Comparison of ENCODE assay signal across 1 cellular context in genomic region chr3:42804831-42805821, GRCh38.
A peak's percentile ranks its signal among the peaks of the same experiment; 100 is the strongest.
TF ChIP-seq lines count a peak whose summit lies in the region.

No MANE protein-coding gene starts in this region.

TF ChIP-seq in HepG2, 621 proteins besides CTCF, POLR2A, EP300 and RAD21 (continued from another document and continues in another):
- 0 out of 2 replicates have a peak, but pooled peaks have one; percentile 42 for TF ChIP-seq ZBTB4 (CRISPR knock-in tag; IDR thresholded peaks at IDR 0.05; ENCODE audit: borderline replicate concordance)
- no peak for TF ChIP-seq ZNF781 (CRISPR knock-in tag; IDR thresholded peaks at IDR 0.05; ENCODE audit: borderline replicate concordance, not compliant biosample characterization)
- no peak for TF ChIP-seq ZNF576 (CRISPR knock-in tag; IDR thresholded peaks at IDR 0.05)
- no peak for TF ChIP-seq GTF2F1 (IDR thresholded peaks at IDR 0.05; ENCODE audit: low read length)
- no peak for TF ChIP-seq HINFP (CRISPR knock-in tag; IDR thresholded peaks at IDR 0.05; ENCODE audit: low read depth)
- TF ChIP-seq PRDM4 (CRISPR knock-in tag; IDR thresholded peaks at IDR 0.05; ENCODE audit: borderline replicate concordance) = no peak
- TF ChIP-seq CREB3 (CRISPR knock-in tag; IDR thresholded peaks at IDR 0.05) = no peak
- TF ChIP-seq ZNF740 (CRISPR knock-in tag; IDR thresholded peaks at IDR 0.05) = no peak
- no peak for TF ChIP-seq SSRP1 (CRISPR knock-in tag; IDR thresholded peaks at IDR 0.05)
- no peak for TF ChIP-seq NBN (conservative IDR thresholded peaks at IDR 0.05)
- no peak for TF ChIP-seq ZNF460 (CRISPR knock-in tag; IDR thresholded peaks at IDR 0.05; ENCODE audit: borderline replicate concordance)
- TF ChIP-seq SIX4 (CRISPR knock-in tag; IDR thresholded peaks at IDR 0.05) = no peak
- peak; percentile 80 for TF ChIP-seq RBFOX2 (IDR thresholded peaks at IDR 0.05; ENCODE audit: low read depth, low read length)
- peak; percentile 24; the same call in 1 of the 2 replicates for TF ChIP-seq ZNF501 (CRISPR knock-in tag; IDR thresholded peaks at IDR 0.05)
- no peak for TF ChIP-seq HOXA9 (CRISPR knock-in tag; IDR thresholded peaks at IDR 0.05; ENCODE audit: borderline replicate concordance)
- TF ChIP-seq ZFP37 (CRISPR knock-in tag; IDR thresholded peaks at IDR 0.05; ENCODE audit: borderline replicate concordance) = no peak
- no peak for TF ChIP-seq ATAD3A (CRISPR knock-in tag; IDR thresholded peaks at IDR 0.05)
- TF ChIP-seq ZNF761 (CRISPR knock-in tag; conservative IDR thresholded peaks at IDR 0.05) = no peak
- no peak for TF ChIP-seq KLF11 (CRISPR knock-in tag; IDR thresholded peaks at IDR 0.05)
- no peak for TF ChIP-seq KDM1A (CRISPR knock-in tag; IDR thresholded peaks at IDR 0.05)
- 0 out of 2 replicates have a peak, but pooled peaks have one; percentile 77 for TF ChIP-seq ZNF607 (CRISPR knock-in tag; IDR thresholded peaks at IDR 0.05; ENCODE audit: borderline replicate concordance)
- peak; percentile 53 for TF ChIP-seq POGZ (CRISPR knock-in tag; IDR thresholded peaks at IDR 0.05)
- 0 out of 2 replicates have a peak, but pooled peaks have one; percentile 8 for TF ChIP-seq ZBED4 (CRISPR knock-in tag; IDR thresholded peaks at IDR 0.05; ENCODE audit: borderline replicate concordance)
- peak; percentile 50 for TF ChIP-seq ZNF883 (CRISPR knock-in tag; IDR thresholded peaks at IDR 0.05; ENCODE audit: not compliant biosample characterization)
- TF ChIP-seq PAXIP1 (CRISPR knock-in tag; conservative IDR thresholded peaks at IDR 0.05) = peak; percentile 88
- 0 out of 2 replicates have a peak, but pooled peaks have one; percentile 49 for TF ChIP-seq U2AF2 (IDR thresholded peaks at IDR 0.05; ENCODE audit: low read depth, low read length)
- TF ChIP-seq HNF1B (CRISPR knock-in tag; IDR thresholded peaks at IDR 0.05) = no peak; the same call in none of the 2 replicates
- peak; percentile 62; the same call in 1 of the 2 replicates for TF ChIP-seq ZNF280D (CRISPR knock-in tag; IDR thresholded peaks at IDR 0.05)
- TF ChIP-seq MEIS2 (CRISPR knock-in tag; IDR thresholded peaks at IDR 0.05) = peak; percentile 84; the same call in 1 of the 2 replicates
- TF ChIP-seq CBX2 (IDR thresholded peaks at IDR 0.05; ENCODE audit: low read depth, low read length) = no peak
- TF ChIP-seq CBX2 (CRISPR knock-in tag; IDR thresholded peaks at IDR 0.05; ENCODE audit: low read depth) = no peak
- no peak for TF ChIP-seq ZNF235 (CRISPR knock-in tag; IDR thresholded peaks at IDR 0.05; ENCODE audit: borderline replicate concordance)
- TF ChIP-seq MAX (IDR thresholded peaks at IDR 0.05) = peak; percentile 65
- TF ChIP-seq FOXA3 (CRISPR knock-in tag; IDR thresholded peaks at IDR 0.05) = peak; percentile 86
- TF ChIP-seq ZFP90 (CRISPR knock-in tag; IDR thresholded peaks at IDR 0.05; ENCODE audit: borderline replicate concordance) = no peak
- no peak for TF ChIP-seq SALL2 (CRISPR knock-in tag; IDR thresholded peaks at IDR 0.05)
- no peak; the same call in 1 of the 2 replicates for TF ChIP-seq ZNF232 (CRISPR knock-in tag; IDR thresholded peaks at IDR 0.05; ENCODE audit: borderline replicate concordance)
